ENCODE assay signal across 25 cellular contexts in genomic region chr7:98115746-98116525, GRCh38.
"Had no signal": no experiment of that assay in that cellular context is flagged by ENCODE, and none has a peak within 500 bp of the region (broad histone marks: within the 10 kb centered on the region; RNA-seq: fewer than 3 reads in every experiment).

No MANE protein-coding gene starts in this region.

- H3K36me3 ChIP-seq: brain microvascular endothelial cell, esophagus muscularis mucosa, heart right ventricle, left lung, ovary, sigmoid colon, thoracic aorta, uterus had no signal

- H3K4me3 ChIP-seq: esophagus muscularis mucosa, heart right ventricle, left lung, mucosa of descending colon, ovary, sigmoid colon, thoracic aorta, uterus had no signal

- H3K27ac ChIP-seq: brain microvascular endothelial cell, esophagus muscularis mucosa, foreskin keratinocyte, heart right ventricle, ovary, sigmoid colon, thoracic aorta, uterus had no signal

- H3K9me3 ChIP-seq: esophagus muscularis mucosa, heart right ventricle, left lung, mucosa of descending colon, ovary, sigmoid colon, thoracic aorta, uterus had no signal

- H3K4me1 ChIP-seq: sigmoid colon, uterus had no signal

- DNase-seq: activated CD4-positive, alpha-beta memory T cell treated with anti-CD3 and anti-CD28 coated beads for 36 hours; activated CD4-positive, alpha-beta T cell treated with anti-CD3 and anti-CD28 coated beads, Interleukin-2, amount 10 ng/mL, durations not matched to agents 24 days and 14 days; activated CD4-positive, CD25-positive, alpha-beta regulatory T cell treated with anti-CD3 and anti-CD28 coated beads, Interleukin-2, amount 50 U/mL, for 72 hours; activated CD8-positive, alpha-beta memory T cell treated with anti-CD3 and anti-CD28 coated beads, Interleukin-2, amount 50 U/mL, for 48 hours; activated gamma-delta T cell; activated naive CD4-positive, alpha-beta T cell treated with anti-CD3 and anti-CD28 coated beads, Interleukin-2, amount 50 U/mL, for 16 hours; activated T-cell treated with anti-CD3 and anti-CD28 coated beads, Interleukin-2, amount 50 U/mL, for 24 hours; amniotic stem cell; brain microvascular endothelial cell; central memory CD4-positive, alpha-beta T cell; endodermal cell; foreskin keratinocyte; heart right ventricle; kidney glomerular epithelial cell; left lung; mucosa of descending colon; ovary; retina; sigmoid colon; small intestine; stimulated activated CD4-positive, alpha-beta T cell treated with anti-CD3 and anti-CD28 coated beads, Interleukin-4, amount 100 ng/mL, for 24 hours; T-helper 2 cell; uterus had no signal
